ENCODE assay signal across 10 cellular contexts in the genomic region with DNA sequence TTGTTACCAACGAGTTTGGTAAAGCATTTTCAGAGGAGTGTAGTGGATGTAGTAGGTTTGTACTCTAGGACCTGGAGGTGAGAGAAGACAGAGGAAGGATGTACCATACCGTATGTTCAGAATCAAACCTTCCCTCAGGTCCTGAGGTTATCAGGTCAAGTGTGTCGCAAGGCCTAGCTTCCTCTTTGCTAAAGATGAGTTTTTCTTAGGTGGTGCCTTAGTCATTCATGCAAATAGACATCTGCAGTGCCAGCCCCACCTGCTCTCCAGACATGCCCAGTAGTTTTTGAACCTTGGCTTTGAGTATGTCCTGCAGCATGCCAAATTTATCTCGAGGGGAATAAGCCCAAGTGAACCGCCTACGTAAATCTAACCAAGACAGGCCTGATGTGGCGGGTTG.
DNase-seq lines count a peak whose midpoint lies in the region; ATAC-seq and TF ChIP-seq lines count a peak whose summit lies in the region.
"Had no signal": no experiment of that assay in that cellular context is flagged by ENCODE, and none has a peak within 500 bp of the region (broad histone marks: within the 10 kb centered on the region; RNA-seq: fewer than 3 reads in every experiment).

No MANE protein-coding gene starts in this region.

- H3K9me3 ChIP-seq in Peyer's patch, result no peaks in the 10 kb centered on the region
- H3K9me3 ChIP-seq: tibial nerve had no signal

- no peaks in the 10 kb centered on the region for H3K36me3 ChIP-seq in Peyer's patch
- H3K36me3 ChIP-seq: tibial nerve had no signal

- H3K27me3 Mint-ChIP-seq in T-helper 2 cell treated with Interferon-gamma antibody and Interleukin-4, amounts not matched to agents 5 μg/mL and 100 μg/mL, for 36 hours (ENCODE audit: low read depth), result no peaks in the 10 kb centered on the region
- no peaks in the 10 kb centered on the region for H3K27me3 Mint-ChIP-seq in activated naive CD4-positive, alpha-beta T cell treated with anti-CD3 and anti-CD28 coated beads for 36 hours (ENCODE audit: low read depth)

- H3K27ac Mint-ChIP-seq in T-helper 2 cell treated with Interferon-gamma antibody and Interleukin-4, amounts not matched to agents 5 μg/mL and 100 μg/mL, for 36 hours, result no peak overlapping the region
- no peak overlapping the region for H3K27ac Mint-ChIP-seq in activated naive CD4-positive, alpha-beta T cell treated with anti-CD3 and anti-CD28 coated beads for 36 hours
- H3K27ac Mint-ChIP-seq: CD8-positive, alpha-beta T cell had no signal

- peak overlapping the region in 2 of 4 donors; percentile 16 to 34 for H3K27ac ChIP-seq in Peyer's patch
- H3K27ac ChIP-seq: tibial nerve had no signal

- no peak for TF ChIP-seq POLR2A in Peyer's patch (IDR thresholded peaks at IDR 0.05)

- intact Hi-C loops in activated naive CD4-positive, alpha-beta T cell treated with anti-CD3 and anti-CD28 coated beads for 36 hours (cut with micrococcal nuclease), result no loop called here

- no peaks in the 10 kb centered on the region for H3K27me3 ChIP-seq in Peyer's patch
- H3K27me3 ChIP-seq: tibial nerve had no signal

- no peaks in the 10 kb centered on the region for H3K9me3 Mint-ChIP-seq in T-helper 2 cell treated with Interferon-gamma antibody and Interleukin-4, amounts not matched to agents 5 μg/mL and 100 μg/mL, for 36 hours
- H3K9me3 Mint-ChIP-seq in activated naive CD4-positive, alpha-beta T cell treated with anti-CD3 and anti-CD28 coated beads for 36 hours, result no peaks in the 10 kb centered on the region
- H3K9me3 Mint-ChIP-seq: CD8-positive, alpha-beta T cell had no signal

- H3K36me3 Mint-ChIP-seq in T-helper 2 cell treated with Interferon-gamma antibody and Interleukin-4, amounts not matched to agents 5 μg/mL and 100 μg/mL, for 36 hours (ENCODE audit: low read depth), result no peaks in the 10 kb centered on the region
- H3K36me3 Mint-ChIP-seq in activated naive CD4-positive, alpha-beta T cell treated with anti-CD3 and anti-CD28 coated beads for 36 hours (ENCODE audit: low read depth), result no peaks in the 10 kb centered on the region
- H3K36me3 Mint-ChIP-seq: CD8-positive, alpha-beta T cell had no signal

- H3K4me3 Mint-ChIP-seq in T-helper 2 cell treated with Interferon-gamma antibody and Interleukin-4, amounts not matched to agents 5 μg/mL and 100 μg/mL, for 36 hours, result no peak overlapping the region
- H3K4me3 Mint-ChIP-seq in activated naive CD4-positive, alpha-beta T cell treated with anti-CD3 and anti-CD28 coated beads for 36 hours, result no peak overlapping the region
- H3K4me3 Mint-ChIP-seq: CD8-positive, alpha-beta T cell had no signal

- peak; percentile 38 for DNase-seq in GM10266 (ENCODE audit: extremely low spot score)
- peak in 2 of 3 donors; percentile 74 to 75 for DNase-seq in Peyer's patch
- no peak for DNase-seq in iPS-NIHi11 (ENCODE audit: low spot score)
- DNase-seq in stimulated activated CD4-positive, alpha-beta T cell treated with anti-CD3 and anti-CD28 coated beads, Interleukin-4, amount 100 ng/mL, for 4 hours, result no peak
- no peak for DNase-seq in T-helper 2 cell treated with Interferon-gamma antibody and Interleukin-4, amounts not matched to agents 5 μg/mL and 100 μg/mL, for 36 hours (ENCODE audit: low spot score)
- no peak for DNase-seq in activated naive CD4-positive, alpha-beta T cell treated with anti-CD3 and anti-CD28 coated beads for 36 hours
- DNase-seq: CD8-positive, alpha-beta T cell had no signal

- H3K4me1 ChIP-seq in Peyer's patch, result no peaks in the 10 kb centered on the region

- CTCF ChIA-PET in activated naive CD4-positive, alpha-beta T cell treated with anti-CD3 and anti-CD28 coated beads for 36 hours (lab: Charles Lee), result no interaction called here

- H3K4me1 Mint-ChIP-seq in T-helper 2 cell treated with Interferon-gamma antibody and Interleukin-4, amounts not matched to agents 5 μg/mL and 100 μg/mL, for 36 hours (ENCODE audit: low read depth), result no peaks in the 10 kb centered on the region
- no peaks in the 10 kb centered on the region for H3K4me1 Mint-ChIP-seq in activated naive CD4-positive, alpha-beta T cell treated with anti-CD3 and anti-CD28 coated beads for 36 hours (ENCODE audit: low read depth)

- TF ChIP-seq CTCF in GM10266 (IDR thresholded peaks at IDR 0.05; ENCODE audit: control insufficient read depth, insufficient read depth, low read depth, missing control alignments), result no peak
- no peak for TF ChIP-seq CTCF in Peyer's patch (IDR thresholded peaks at IDR 0.05)

- H3K4me3 ChIP-seq in Peyer's patch, result no peak overlapping the region
- H3K4me3 ChIP-seq: tibial nerve had no signal

- ATAC-seq in GM19455 (IDR thresholded peaks at IDR 0.05; ENCODE audit: unreplicated experiment), result peak; percentile 83
- peak; percentile 95 for ATAC-seq in HG03066 (IDR thresholded peaks at IDR 0.05; ENCODE audit: low read depth, unreplicated experiment)
- ATAC-seq: CD8-positive, alpha-beta T cell had no signal

Comparison
In these comparisons a context has a peak if more than half of its experiments do, and no peak if none do; other contexts are left out.
1. DNase-seq: peak in GM10266 (single experiment) and Peyer's patch (2 of 3); none in iPS-NIHi11 (single experiment), stimulated activated CD4-positive, alpha-beta T cell treated with anti-CD3 and anti-CD28 coated beads, Interleukin-4, amount 100 ng/mL, for 4 hours (0 of 2), T-helper 2 cell treated with Interferon-gamma antibody and Interleukin-4, amounts not matched to agents 5 μg/mL and 100 μg/mL, for 36 hours (single experiment) and activated naive CD4-positive, alpha-beta T cell treated with anti-CD3 and anti-CD28 coated beads for 36 hours (single experiment).